ENCODE assay signal across 1 cellular context in genomic region chr22:24514241-24515024, GRCh38.
TF ChIP-seq lines count a peak whose summit lies in the region.

No MANE protein-coding gene starts in this region.

TF ChIP-seq in HepG2, 621 proteins besides CTCF, POLR2A, EP300 and RAD21 (continued from another document and continues in another):
- TF ChIP-seq, protein P1, sequence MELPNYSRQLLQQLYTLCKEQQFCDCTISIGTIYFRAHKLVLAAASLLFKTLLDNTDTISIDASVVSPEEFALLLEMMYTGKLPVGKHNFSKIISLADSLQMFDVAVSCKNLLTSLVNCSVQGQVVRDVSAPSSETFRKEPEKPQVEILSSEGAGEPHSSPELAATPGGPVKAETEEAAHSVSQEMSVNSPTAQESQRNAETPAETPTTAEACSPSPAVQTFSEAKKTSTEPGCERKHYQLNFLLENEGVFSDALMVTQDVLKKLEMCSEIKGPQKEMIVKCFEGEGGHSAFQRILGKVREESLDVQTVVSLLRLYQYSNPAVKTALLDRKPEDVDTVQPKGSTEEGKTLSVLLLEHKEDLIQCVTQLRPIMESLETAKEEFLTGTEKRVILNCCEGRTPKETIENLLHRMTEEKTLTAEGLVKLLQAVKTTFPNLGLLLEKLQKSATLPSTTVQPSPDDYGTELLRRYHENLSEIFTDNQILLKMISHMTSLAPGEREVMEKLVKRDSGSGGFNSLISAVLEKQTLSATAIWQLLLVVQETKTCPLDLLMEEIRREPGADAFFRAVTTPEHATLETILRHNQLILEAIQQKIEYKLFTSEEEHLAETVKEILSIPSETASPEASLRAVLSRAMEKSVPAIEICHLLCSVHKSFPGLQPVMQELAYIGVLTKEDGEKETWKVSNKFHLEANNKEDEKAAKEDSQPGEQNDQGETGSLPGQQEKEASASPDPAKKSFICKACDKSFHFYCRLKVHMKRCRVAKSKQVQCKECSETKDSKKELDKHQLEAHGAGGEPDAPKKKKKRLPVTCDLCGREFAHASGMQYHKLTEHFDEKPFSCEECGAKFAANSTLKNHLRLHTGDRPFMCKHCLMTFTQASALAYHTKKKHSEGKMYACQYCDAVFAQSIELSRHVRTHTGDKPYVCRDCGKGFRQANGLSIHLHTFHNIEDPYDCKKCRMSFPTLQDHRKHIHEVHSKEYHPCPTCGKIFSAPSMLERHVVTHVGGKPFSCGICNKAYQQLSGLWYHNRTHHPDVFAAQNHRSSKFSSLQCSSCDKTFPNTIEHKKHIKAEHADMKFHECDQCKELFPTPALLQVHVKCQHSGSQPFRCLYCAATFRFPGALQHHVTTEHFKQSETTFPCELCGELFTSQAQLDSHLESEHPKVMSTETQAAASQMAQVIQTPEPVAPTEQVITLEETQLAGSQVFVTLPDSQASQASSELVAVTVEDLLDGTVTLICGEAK (IDR thresholded peaks at IDR 0.05): no peak
- TF ChIP-seq, protein P1 (CRISPR knock-in tag; IDR thresholded peaks at IDR 0.05): peak; percentile 88
- TF ChIP-seq CEBPG (CRISPR knock-in tag; IDR thresholded peaks at IDR 0.05) (peak; percentile 60), ZNF124 (CRISPR knock-in tag; IDR thresholded peaks at IDR 0.05) (peak; percentile 96), JUN (CRISPR knock-in tag; IDR thresholded peaks at IDR 0.05) (peak; percentile 91), ZFP62 (CRISPR knock-in tag; IDR thresholded peaks at IDR 0.05) (no peak), KDM1A (CRISPR knock-in tag; IDR thresholded peaks at IDR 0.05) (peak; percentile 85; the same call in 1 of the 2 replicates), ZNF557 (CRISPR knock-in tag; IDR thresholded peaks at IDR 0.05) (peak; percentile 98; the same call in 1 of the 2 replicates), ZC3H13 (CRISPR knock-in tag; IDR thresholded peaks at IDR 0.05) (peak; percentile 77; the same call in 1 of the 2 replicates), ATF2 (CRISPR knock-in tag; IDR thresholded peaks at IDR 0.05) (peak; percentile 90; the same call in 1 of the 2 replicates), CBX5 (CRISPR knock-in tag; IDR thresholded peaks at IDR 0.05; ENCODE audit: borderline replicate concordance) (peak; percentile 98; the same call in 1 of the 2 replicates), IRF2 (CRISPR knock-in tag; IDR thresholded peaks at IDR 0.05) (peak; percentile 96), ISX (CRISPR knock-in tag; conservative IDR thresholded peaks at IDR 0.05) (no peak), SAFB2 (CRISPR knock-in tag; IDR thresholded peaks at IDR 0.05; ENCODE audit: borderline replicate concordance, low read depth) (peak; percentile 65; the same call in 1 of the 2 replicates), MAFG (CRISPR knock-in tag; IDR thresholded peaks at IDR 0.05) (no peak), MXD4 (CRISPR knock-in tag; IDR thresholded peaks at IDR 0.05) (peak; percentile 87), ZNF274 (CRISPR knock-in tag; IDR thresholded peaks at IDR 0.05) (peak; percentile 99), ZNF619 (CRISPR knock-in tag; IDR thresholded peaks at IDR 0.05) (peak; percentile 57; the same call in 1 of the 2 replicates), TFDP2 (CRISPR knock-in tag; IDR thresholded peaks at IDR 0.05) (peak; percentile 96), ZMAT3 (CRISPR knock-in tag; conservative IDR thresholded peaks at IDR 0.05) (peak; percentile 98), DDIT3 (CRISPR knock-in tag; IDR thresholded peaks at IDR 0.05) (no peak), IKZF5 (CRISPR knock-in tag; IDR thresholded peaks at IDR 0.05) (peak; percentile 99), ZNF816 (CRISPR knock-in tag; IDR thresholded peaks at IDR 0.05; ENCODE audit: borderline replicate concordance) (peak; percentile 64; the same call in 1 of the 2 replicates), ARID5B (CRISPR knock-in tag; IDR thresholded peaks at IDR 0.05) (peak; percentile 97), SP4 (CRISPR knock-in tag; IDR thresholded peaks at IDR 0.05) (no peak; the same call in 1 of the 2 replicates), PRPF4 (IDR thresholded peaks at IDR 0.05; ENCODE audit: low read depth, low read length, poor library complexity, severe bottlenecking) (no peak), SSRP1 (CRISPR knock-in tag; IDR thresholded peaks at IDR 0.05) (peak; percentile 65; the same call in 1 of the 2 replicates), THAP7 (CRISPR knock-in tag; IDR thresholded peaks at IDR 0.05) (peak; percentile 79; the same call in 1 of the 2 replicates), ZXDC (CRISPR knock-in tag; IDR thresholded peaks at IDR 0.05) (no peak), ZNF883 (CRISPR knock-in tag; IDR thresholded peaks at IDR 0.05; ENCODE audit: not compliant biosample characterization) (peak; percentile 95), FOXK2 (IDR thresholded peaks at IDR 0.05) (no peak), ZNF331 (CRISPR knock-in tag; IDR thresholded peaks at IDR 0.05) (peak; percentile 98), ZSCAN29 (CRISPR knock-in tag; conservative IDR thresholded peaks at IDR 0.05) (peak; percentile 84; the same call in 1 of the 2 replicates)
- TF ChIP-seq, protein P2, sequence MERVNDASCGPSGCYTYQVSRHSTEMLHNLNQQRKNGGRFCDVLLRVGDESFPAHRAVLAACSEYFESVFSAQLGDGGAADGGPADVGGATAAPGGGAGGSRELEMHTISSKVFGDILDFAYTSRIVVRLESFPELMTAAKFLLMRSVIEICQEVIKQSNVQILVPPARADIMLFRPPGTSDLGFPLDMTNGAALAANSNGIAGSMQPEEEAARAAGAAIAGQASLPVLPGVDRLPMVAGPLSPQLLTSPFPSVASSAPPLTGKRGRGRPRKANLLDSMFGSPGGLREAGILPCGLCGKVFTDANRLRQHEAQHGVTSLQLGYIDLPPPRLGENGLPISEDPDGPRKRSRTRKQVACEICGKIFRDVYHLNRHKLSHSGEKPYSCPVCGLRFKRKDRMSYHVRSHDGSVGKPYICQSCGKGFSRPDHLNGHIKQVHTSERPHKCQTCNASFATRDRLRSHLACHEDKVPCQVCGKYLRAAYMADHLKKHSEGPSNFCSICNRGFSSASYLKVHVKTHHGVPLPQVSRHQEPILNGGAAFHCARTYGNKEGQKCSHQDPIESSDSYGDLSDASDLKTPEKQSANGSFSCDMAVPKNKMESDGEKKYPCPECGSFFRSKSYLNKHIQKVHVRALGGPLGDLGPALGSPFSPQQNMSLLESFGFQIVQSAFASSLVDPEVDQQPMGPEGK (CRISPR knock-in tag; IDR thresholded peaks at IDR 0.05): peak; percentile 99
- TF ChIP-seq, protein P3, sequence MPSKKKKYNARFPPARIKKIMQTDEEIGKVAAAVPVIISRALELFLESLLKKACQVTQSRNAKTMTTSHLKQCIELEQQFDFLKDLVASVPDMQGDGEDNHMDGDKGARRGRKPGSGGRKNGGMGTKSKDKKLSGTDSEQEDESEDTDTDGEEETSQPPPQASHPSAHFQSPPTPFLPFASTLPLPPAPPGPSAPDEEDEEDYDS (CRISPR knock-in tag; IDR thresholded peaks at IDR 0.05): peak; percentile 89
